In genomic region chr1:42214447-42214871, GRCh38 we compare ENCODE assay signal across 11 cellular contexts. TPM values are rescaled to one million over a fixed set of nuclear protein-coding genes. Genes with fewer than 3 reads are reported as not detected.
DNase-seq lines count a peak whose midpoint lies in the region; ATAC-seq and TF ChIP-seq lines count a peak whose summit lies in the region.
"Had no signal": no experiment of that assay in that cellular context is flagged by ENCODE, and none has a peak within 500 bp of the region (broad histone marks: within the 10 kb centered on the region; RNA-seq: fewer than 3 reads in every experiment).

No MANE protein-coding gene starts in this region.

- H3K36me3 ChIP-seq in sigmoid colon = no peaks in the 10 kb centered on the region
- H3K36me3 ChIP-seq: vagina had no signal

- peak overlapping the region in 1 of 8 donors; percentile 12 for H3K4me3 Mint-ChIP-seq in naive B cell
- H3K4me3 Mint-ChIP-seq in naive thymus-derived CD8-positive, alpha-beta T cell = no peak overlapping the region

- no peak overlapping the region for H3K4me3 ChIP-seq in sigmoid colon
- H3K4me3 ChIP-seq: vagina had no signal

- peaks cover 27 to 44% (median 40%) of the 10 kb centered on the region in 3 donors for H3K4me1 Mint-ChIP-seq in naive B cell
- peaks cover 16 to 47% (median 39%) of the 10 kb centered on the region in 4 donors for H3K4me1 Mint-ChIP-seq in naive thymus-derived CD8-positive, alpha-beta T cell

- H3K27me3 Mint-ChIP-seq in naive B cell = no peaks in the 10 kb centered on the region
- no peaks in the 10 kb centered on the region for H3K27me3 Mint-ChIP-seq in naive thymus-derived CD8-positive, alpha-beta T cell

- TF ChIP-seq CTCF in sigmoid colon (IDR thresholded peaks at IDR 0.05) = no peak

- WGBS in sigmoid colon, 2 donors = 13 to 54% methylated on average over 1 of the region's 1 CpG

- H3K4me1 ChIP-seq in sigmoid colon = peaks cover 0 to 19% (median 9%) of the 10 kb centered on the region in 4 donors

- ATAC-seq in naive B cell (ENCODE audit: low read depth in 2 of 2) (peak; percentile 41 to 49), HG02763 (IDR thresholded peaks at IDR 0.05; ENCODE audit: unreplicated experiment) (no peak), HG03378 (IDR thresholded peaks at IDR 0.05; ENCODE audit: unreplicated experiment) (no peak)
- no peak for ATAC-seq in naive thymus-derived CD8-positive, alpha-beta T cell

- H3K27ac ChIP-seq in sigmoid colon = peak overlapping the region in 1 of 4 donors; percentile 46
- H3K27ac ChIP-seq: vagina had no signal

- H3K27me3 ChIP-seq in sigmoid colon = no peaks in the 10 kb centered on the region
- H3K27me3 ChIP-seq: vagina had no signal

- no peak for TF ChIP-seq POLR2A in sigmoid colon (IDR thresholded peaks at IDR 0.05)

- peaks cover 0 to 33% (median 13%) of the 10 kb centered on the region in 7 donors for H3K9me3 Mint-ChIP-seq in naive B cell
- peaks cover 0 to 39% (median 21%) of the 10 kb centered on the region in 9 donors for H3K9me3 Mint-ChIP-seq in naive thymus-derived CD8-positive, alpha-beta T cell

- intact Hi-C loops in sigmoid colon (cut with DNase I) = no loop called here

- no peak for TF ChIP-seq EP300 in sigmoid colon (IDR thresholded peaks at IDR 0.05)

- peak overlapping the region; percentile 9 to 91 (median 58) for H3K27ac Mint-ChIP-seq in naive B cell
- H3K27ac Mint-ChIP-seq in naive thymus-derived CD8-positive, alpha-beta T cell = peak overlapping the region in 1 of 10 donors; percentile 51

- no peaks in the 10 kb centered on the region for H3K9me3 ChIP-seq in sigmoid colon
- H3K9me3 ChIP-seq: vagina had no signal

- DNase-seq in DMS53 (lab: John Stamatoyannopoulos, UW) (peak; percentile 77), NCI-H226 (peak; percentile 87), dermis microvascular lymphatic vessel endothelial cell (ENCODE audit: low read depth in 2 of 2) (peak; percentile 81 to 93), naive B cell (no peak), sigmoid colon (no peak)
- DNase-seq in naive thymus-derived CD8-positive, alpha-beta T cell = no peak
- DNase-seq: retina, SK-N-SH had no signal

- peaks cover 15 to 21% of the 10 kb centered on the region in 2 donors for H3K36me3 Mint-ChIP-seq in naive B cell
- H3K36me3 Mint-ChIP-seq in naive thymus-derived CD8-positive, alpha-beta T cell = peaks cover 23 to 63% (median 58%) of the 10 kb centered on the region in 3 donors

- POLR2A ChIA-PET in naive thymus-derived CD8-positive, alpha-beta T cell (lab: Charles Lee) = interaction anchor here (0.6 kb wide), 2 partner anchors 37 to 243 kb away, joined by 3 to 4 read pairs; no protein-coding TSS in a partner anchor

RNA-seq across cellular contexts. Expression of gene GUCA2A, which starts 49.9 kb away (rescaled TPM):
- total RNA-seq in dermis microvascular lymphatic vessel endothelial cell (not detected in 2 replicates), sigmoid colon (1 to 10 TPM in 1 of 4 donors, not detected in 3; 2.2 TPM)
- polyA plus RNA-seq in naive B cell (ENCODE audit: low read depth in 6 of 6) (not detected), sigmoid colon (100 to 1,000 TPM; 476 to 950 (median 570) TPM)
- total RNA-seq in naive thymus-derived CD8-positive, alpha-beta T cell = not detected
- polyA plus RNA-seq in naive thymus-derived CD8-positive, alpha-beta T cell = not detected
- total RNA-seq: vagina had no signal
- polyA plus RNA-seq: SK-N-SH had no signal

Comparison
In these comparisons a context has a peak if more than half of its experiments do, and no peak if none do; other contexts are left out.
1. DNase-seq: peak in DMS53 (single experiment), NCI-H226 (single experiment) and dermis microvascular lymphatic vessel endothelial cell (2 of 2); none in naive B cell (single experiment), sigmoid colon (single experiment) and naive thymus-derived CD8-positive, alpha-beta T cell (0 of 10).
2. ATAC-seq: peak in naive B cell (2 of 2); none in naive thymus-derived CD8-positive, alpha-beta T cell (0 of 2), HG02763 (single experiment) and HG03378 (single experiment).